ENCODE assay signal across 1 cellular context in the genomic region with DNA sequence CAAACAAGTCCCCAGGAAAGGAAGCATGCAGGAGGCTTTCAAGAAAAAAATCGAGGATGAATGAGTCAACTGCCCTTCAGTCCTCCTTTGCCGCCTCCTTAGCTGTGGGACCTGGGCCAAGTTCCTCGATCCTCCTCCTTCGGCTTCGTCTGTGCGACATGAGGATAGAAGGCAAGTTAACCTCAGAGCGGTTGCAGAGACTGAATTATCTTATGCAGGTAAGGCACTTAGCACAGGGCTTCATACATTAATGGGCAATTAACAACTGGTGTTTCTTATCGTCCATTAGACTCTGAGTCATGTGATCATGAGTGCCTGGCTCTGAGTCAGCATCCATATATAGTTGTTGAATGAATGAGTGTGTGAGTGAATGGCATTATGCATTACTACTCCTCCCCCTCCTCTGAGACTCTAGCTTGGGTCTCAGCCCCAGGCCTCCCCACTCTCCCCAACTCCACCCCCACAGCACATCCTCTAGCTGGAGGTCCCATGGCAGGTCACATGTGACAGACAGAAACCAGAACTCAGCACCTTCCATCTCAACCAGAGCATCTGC.
TF ChIP-seq lines count a peak whose summit lies in the region.

No MANE protein-coding gene starts in this region.

TF ChIP-seq in K562, 482 proteins besides CTCF, POLR2A, EP300 and RAD21 (continued from another document and continues in another):
- TF ChIP-seq, protein P1, sequence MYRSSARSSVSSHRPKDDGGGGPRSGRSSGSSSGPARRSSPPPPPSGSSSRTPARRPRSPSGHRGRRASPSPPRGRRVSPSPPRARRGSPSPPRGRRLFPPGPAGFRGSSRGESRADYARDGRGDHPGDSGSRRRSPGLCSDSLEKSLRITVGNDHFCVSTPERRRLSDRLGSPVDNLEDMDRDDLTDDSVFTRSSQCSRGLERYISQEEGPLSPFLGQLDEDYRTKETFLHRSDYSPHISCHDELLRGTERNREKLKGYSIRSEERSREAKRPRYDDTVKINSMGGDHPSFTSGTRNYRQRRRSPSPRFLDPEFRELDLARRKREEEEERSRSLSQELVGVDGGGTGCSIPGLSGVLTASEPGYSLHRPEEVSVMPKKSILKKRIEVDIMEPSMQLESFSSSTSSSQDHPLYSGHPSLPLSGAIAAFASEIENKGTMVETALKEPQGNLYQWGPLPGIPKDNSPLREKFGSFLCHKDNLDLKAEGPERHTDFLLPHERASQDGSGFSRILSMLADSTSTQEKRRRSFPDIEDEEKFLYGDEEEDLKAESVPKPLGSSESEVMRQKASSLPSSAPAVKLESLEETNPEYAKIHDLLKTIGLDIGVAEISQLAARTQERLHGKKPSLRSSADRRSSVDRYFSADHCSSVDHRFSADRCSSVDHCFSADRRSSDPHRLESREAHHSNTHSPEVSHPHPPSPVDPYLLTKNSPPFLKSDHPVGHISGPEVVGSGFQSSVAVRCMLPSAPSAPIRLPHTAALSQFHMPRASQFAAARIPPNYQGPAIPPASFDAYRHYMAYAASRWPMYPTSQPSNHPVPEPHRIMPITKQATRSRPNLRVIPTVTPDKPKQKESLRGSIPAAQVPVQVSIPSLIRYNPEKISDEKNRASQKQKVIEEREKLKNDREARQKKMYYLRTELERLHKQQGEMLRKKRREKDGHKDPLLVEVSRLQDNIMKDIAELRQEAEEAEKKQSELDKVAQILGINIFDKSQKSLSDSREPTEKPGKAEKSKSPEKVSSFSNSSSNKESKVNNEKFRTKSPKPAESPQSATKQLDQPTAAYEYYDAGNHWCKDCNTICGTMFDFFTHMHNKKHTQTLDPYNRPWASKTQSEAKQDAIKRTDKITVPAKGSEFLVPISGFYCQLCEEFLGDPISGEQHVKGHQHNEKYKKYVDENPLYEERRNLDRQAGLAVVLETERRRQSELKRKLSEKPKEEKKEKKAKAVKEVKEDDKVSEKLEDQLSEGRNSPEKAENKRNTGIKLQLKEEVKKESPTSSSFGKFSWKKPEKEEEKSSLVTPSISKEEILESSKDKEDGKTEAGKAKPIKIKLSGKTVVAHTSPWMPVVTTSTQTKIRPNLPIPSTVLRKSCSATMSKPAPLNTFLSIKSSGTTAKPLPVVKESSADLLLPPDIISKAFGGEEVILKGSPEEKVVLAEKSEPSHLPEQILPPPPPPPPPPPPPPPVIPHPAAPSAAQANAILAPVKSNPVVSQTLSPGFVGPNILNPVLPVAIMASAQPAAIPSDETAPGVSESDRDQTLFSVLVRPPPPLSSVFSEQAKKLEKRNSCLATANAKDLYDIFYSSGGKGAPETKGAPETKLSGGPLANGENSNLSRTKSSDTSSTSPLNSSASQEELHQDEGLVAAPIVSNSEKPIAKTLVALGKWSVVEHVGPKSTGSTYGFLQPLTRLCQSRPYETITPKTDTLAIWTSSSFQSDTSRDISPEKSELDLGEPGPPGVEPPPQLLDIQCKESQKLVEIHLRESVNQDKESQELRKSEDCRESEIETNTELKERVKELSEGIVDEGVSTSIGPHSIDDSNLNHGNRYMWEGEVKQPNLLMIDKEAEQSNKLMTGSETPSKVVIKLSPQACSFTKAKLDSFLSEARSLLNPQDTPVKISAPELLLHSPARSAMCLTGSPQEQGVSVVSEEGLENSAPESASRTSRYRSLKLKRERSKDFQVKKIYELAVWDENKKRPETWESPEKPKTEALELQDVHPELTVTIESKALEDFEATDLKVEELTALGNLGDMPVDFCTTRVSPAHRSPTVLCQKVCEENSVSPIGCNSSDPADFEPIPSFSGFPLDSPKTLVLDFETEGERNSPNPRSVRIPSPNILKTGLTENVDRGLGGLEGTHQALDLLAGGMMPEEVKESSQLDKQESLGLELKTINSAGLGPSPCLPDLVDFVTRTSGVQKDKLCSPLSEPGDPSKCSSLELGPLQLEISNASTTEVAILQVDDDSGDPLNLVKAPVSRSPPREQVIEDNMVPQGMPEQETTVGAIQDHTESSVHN (IDR thresholded peaks at IDR 0.05; ENCODE audit: borderline replicate concordance in 1 of 2, low read depth in 1 of 2) = no peak
- TF ChIP-seq ZNF347 (CRISPR knock-in tag; IDR thresholded peaks at IDR 0.05; ENCODE audit: low read depth) (no peak), TRIM24 (IDR thresholded peaks at IDR 0.05) (no peak), ZC3H4 (CRISPR knock-in tag; IDR thresholded peaks at IDR 0.05; ENCODE audit: borderline replicate concordance) (no peak), KLF1 (tag; IDR thresholded peaks at IDR 0.05) (no peak), SLC30A9 (CRISPR knock-in tag; IDR thresholded peaks at IDR 0.05) (no peak), NCOA2 (IDR thresholded peaks at IDR 0.05; ENCODE audit: partially characterized antibody in 2 of 2) (no peak), TEAD4 (IDR thresholded peaks at IDR 0.05; ENCODE audit: low read length) (peak; percentile 19; the same call in 1 of the 2 replicates), TEAD4 (CRISPR knock-in tag; IDR thresholded peaks at IDR 0.05; ENCODE audit: borderline replicate concordance) (no peak), RCOR1 (IDR thresholded peaks at IDR 0.05; ENCODE audit: borderline replicate concordance in 1 of 2, low read depth in 2 of 2, low read length in 2 of 2) (peak in 1 of 2 experiments; percentile 15; a peak in 1 of 4 replicates), NR3C1 (CRISPR knock-in tag; IDR thresholded peaks at IDR 0.05) (no peak), CBFA2T3 (IDR thresholded peaks at IDR 0.05) (peak; percentile 29; the same call in 1 of the 2 replicates), FOXA1 (IDR thresholded peaks at IDR 0.05; ENCODE audit: borderline replicate concordance) (no peak), ASH1L (IDR thresholded peaks at IDR 0.05; ENCODE audit: borderline replicate concordance, low read depth, partially characterized antibody) (no peak), HDAC6 (IDR thresholded peaks at IDR 0.05; ENCODE audit: low read depth, low read length) (no peak), ZBTB26 (CRISPR knock-in tag; IDR thresholded peaks at IDR 0.05) (no peak), MAFG (tag; conservative IDR thresholded peaks at IDR 0.05) (0 out of 2 replicates have a peak, but pooled peaks have one; percentile 8), EZH2 (IDR thresholded peaks at IDR 0.05; ENCODE audit: borderline replicate concordance, low read depth, low read length) (no peak), RBM15 (IDR thresholded peaks at IDR 0.05; ENCODE audit: insufficient read depth, low read length) (no peak), SMARCA4 (IDR thresholded peaks at IDR 0.05) (peak; percentile 59; the same call in 1 of the 2 replicates), CBX1 (IDR thresholded peaks at IDR 0.05; ENCODE audit: low read depth) (no peak), BACH1 (tag; IDR thresholded peaks at IDR 0.05) (no peak), ZFP36 (IDR thresholded peaks at IDR 0.05; ENCODE audit: low read depth, low read length, partially characterized antibody) (no peak), BRD4 (IDR thresholded peaks at IDR 0.05) (no peak), TAL1 (IDR thresholded peaks at IDR 0.05) (no peak), TCF3 (CRISPR knock-in tag; IDR thresholded peaks at IDR 0.05) (no peak), ZNF780A (CRISPR knock-in tag; IDR thresholded peaks at IDR 0.05) (no peak), SMAD1 (IDR thresholded peaks at IDR 0.05; ENCODE audit: low read depth, low read length, partially characterized antibody) (no peak), ZNF124 (CRISPR knock-in tag; IDR thresholded peaks at IDR 0.05) (no peak), TGIF2 (CRISPR knock-in tag; IDR thresholded peaks at IDR 0.05) (no peak), NFE2L1 (tag; IDR thresholded peaks at IDR 0.05; ENCODE audit: borderline replicate concordance, low read depth) (no peak), ADNP (tag; IDR thresholded peaks at IDR 0.05) (no peak), HMGXB4 (CRISPR knock-in tag; IDR thresholded peaks at IDR 0.05) (no peak), RAD51 (IDR thresholded peaks at IDR 0.05; ENCODE audit: borderline replicate concordance, low read depth) (peak; percentile 83), SMAD3 (CRISPR knock-in tag; conservative IDR thresholded peaks at IDR 0.05) (no peak), TAF7 (tag; IDR thresholded peaks at IDR 0.05) (no peak), FOXM1 (IDR thresholded peaks at IDR 0.05; ENCODE audit: low read depth) (no peak), FOXM1 (CRISPR knock-in tag; IDR thresholded peaks at IDR 0.05; ENCODE audit: low read depth) (no peak), MIER1 (IDR thresholded peaks at IDR 0.05; ENCODE audit: low read depth) (0 out of 2 replicates have a peak, but pooled peaks have one; percentile 37), SREBF1 (IDR thresholded peaks at IDR 0.05; ENCODE audit: borderline replicate concordance, low read depth, low read length) (no peak), ETV5 (CRISPR knock-in tag; IDR thresholded peaks at IDR 0.05; ENCODE audit: low read depth) (no peak), SNIP1 (IDR thresholded peaks at IDR 0.05; ENCODE audit: low read depth) (no peak)
- TF ChIP-seq, protein P2, sequence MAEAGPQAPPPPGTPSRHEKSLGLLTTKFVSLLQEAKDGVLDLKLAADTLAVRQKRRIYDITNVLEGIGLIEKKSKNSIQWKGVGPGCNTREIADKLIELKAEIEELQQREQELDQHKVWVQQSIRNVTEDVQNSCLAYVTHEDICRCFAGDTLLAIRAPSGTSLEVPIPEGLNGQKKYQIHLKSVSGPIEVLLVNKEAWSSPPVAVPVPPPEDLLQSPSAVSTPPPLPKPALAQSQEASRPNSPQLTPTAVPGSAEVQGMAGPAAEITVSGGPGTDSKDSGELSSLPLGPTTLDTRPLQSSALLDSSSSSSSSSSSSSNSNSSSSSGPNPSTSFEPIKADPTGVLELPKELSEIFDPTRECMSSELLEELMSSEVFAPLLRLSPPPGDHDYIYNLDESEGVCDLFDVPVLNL (CRISPR knock-in tag; IDR thresholded peaks at IDR 0.05; ENCODE audit: low read depth) = no peak
- TF ChIP-seq, protein P3, sequence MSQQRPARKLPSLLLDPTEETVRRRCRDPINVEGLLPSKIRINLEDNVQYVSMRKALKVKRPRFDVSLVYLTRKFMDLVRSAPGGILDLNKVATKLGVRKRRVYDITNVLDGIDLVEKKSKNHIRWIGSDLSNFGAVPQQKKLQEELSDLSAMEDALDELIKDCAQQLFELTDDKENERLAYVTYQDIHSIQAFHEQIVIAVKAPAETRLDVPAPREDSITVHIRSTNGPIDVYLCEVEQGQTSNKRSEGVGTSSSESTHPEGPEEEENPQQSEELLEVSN (IDR thresholded peaks at IDR 0.05; ENCODE audit: borderline replicate concordance in 1 of 2, extremely low read depth in 1 of 2, insufficient read depth in 1 of 2, insufficient read length in 1 of 2, low read depth in 1 of 2, low read length in 1 of 2, poor library complexity in 1 of 2, severe bottlenecking in 1 of 2) = peak in 1 of 2 experiments; percentile 88
- TF ChIP-seq, protein P4, sequence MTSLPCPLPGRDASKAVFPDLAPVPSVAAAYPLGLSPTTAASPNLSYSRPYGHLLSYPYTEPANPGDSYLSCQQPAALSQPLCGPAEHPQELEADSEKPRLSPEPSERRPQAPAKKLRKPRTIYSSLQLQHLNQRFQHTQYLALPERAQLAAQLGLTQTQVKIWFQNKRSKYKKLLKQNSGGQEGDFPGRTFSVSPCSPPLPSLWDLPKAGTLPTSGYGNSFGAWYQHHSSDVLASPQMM (CRISPR knock-in tag; IDR thresholded peaks at IDR 0.05) = no peak
- TF ChIP-seq, protein P5, sequence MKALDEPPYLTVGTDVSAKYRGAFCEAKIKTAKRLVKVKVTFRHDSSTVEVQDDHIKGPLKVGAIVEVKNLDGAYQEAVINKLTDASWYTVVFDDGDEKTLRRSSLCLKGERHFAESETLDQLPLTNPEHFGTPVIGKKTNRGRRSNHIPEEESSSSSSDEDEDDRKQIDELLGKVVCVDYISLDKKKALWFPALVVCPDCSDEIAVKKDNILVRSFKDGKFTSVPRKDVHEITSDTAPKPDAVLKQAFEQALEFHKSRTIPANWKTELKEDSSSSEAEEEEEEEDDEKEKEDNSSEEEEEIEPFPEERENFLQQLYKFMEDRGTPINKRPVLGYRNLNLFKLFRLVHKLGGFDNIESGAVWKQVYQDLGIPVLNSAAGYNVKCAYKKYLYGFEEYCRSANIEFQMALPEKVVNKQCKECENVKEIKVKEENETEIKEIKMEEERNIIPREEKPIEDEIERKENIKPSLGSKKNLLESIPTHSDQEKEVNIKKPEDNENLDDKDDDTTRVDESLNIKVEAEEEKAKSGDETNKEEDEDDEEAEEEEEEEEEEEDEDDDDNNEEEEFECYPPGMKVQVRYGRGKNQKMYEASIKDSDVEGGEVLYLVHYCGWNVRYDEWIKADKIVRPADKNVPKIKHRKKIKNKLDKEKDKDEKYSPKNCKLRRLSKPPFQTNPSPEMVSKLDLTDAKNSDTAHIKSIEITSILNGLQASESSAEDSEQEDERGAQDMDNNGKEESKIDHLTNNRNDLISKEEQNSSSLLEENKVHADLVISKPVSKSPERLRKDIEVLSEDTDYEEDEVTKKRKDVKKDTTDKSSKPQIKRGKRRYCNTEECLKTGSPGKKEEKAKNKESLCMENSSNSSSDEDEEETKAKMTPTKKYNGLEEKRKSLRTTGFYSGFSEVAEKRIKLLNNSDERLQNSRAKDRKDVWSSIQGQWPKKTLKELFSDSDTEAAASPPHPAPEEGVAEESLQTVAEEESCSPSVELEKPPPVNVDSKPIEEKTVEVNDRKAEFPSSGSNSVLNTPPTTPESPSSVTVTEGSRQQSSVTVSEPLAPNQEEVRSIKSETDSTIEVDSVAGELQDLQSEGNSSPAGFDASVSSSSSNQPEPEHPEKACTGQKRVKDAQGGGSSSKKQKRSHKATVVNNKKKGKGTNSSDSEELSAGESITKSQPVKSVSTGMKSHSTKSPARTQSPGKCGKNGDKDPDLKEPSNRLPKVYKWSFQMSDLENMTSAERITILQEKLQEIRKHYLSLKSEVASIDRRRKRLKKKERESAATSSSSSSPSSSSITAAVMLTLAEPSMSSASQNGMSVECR (CRISPR knock-in tag; IDR thresholded peaks at IDR 0.05) = no peak
- TF ChIP-seq, protein P6, sequence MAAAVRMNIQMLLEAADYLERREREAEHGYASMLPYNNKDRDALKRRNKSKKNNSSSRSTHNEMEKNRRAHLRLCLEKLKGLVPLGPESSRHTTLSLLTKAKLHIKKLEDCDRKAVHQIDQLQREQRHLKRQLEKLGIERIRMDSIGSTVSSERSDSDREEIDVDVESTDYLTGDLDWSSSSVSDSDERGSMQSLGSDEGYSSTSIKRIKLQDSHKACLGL (CRISPR knock-in tag; IDR thresholded peaks at IDR 0.05; ENCODE audit: borderline replicate concordance, poor library complexity, severe bottlenecking) = no peak
